ENCODE assay signal across 11 cellular contexts in the genomic region with DNA sequence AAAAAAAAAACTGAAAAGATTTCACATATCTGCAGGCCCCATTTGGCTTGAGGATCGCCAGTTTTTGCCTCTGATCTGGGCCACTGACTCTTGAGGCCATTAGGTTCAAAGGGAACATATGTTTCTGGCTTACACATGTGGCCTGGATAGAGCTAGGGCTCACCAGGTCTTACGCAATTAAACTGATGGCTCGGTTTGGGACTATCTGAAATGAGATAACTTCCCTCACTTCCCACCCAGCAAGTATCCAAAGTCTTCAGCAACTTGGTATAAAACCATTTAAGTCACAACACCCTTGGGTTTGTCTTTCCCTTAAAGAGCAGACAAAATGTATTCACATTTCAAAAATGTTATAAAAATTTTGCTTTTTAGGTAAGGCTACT. TPM values are rescaled to one million over a fixed set of nuclear protein-coding genes. Genes with fewer than 3 reads are reported as not detected.
DNase-seq lines count a peak whose midpoint lies in the region; ATAC-seq and TF ChIP-seq lines count a peak whose summit lies in the region.
"Had no signal": no experiment of that assay in that cellular context is flagged by ENCODE, and none has a peak within 500 bp of the region (broad histone marks: within the 10 kb centered on the region; RNA-seq: fewer than 3 reads in every experiment).

No MANE protein-coding gene starts in this region.

- WGBS in psoas muscle, 3 donors: 50 to 75% (median 59%) methylated on average over 3 of the region's 3 CpGs

- H3K27ac ChIP-seq in psoas muscle: peak overlapping the region; percentile 33

- peaks cover 40% of the 10 kb centered on the region for H3K4me1 Mint-ChIP-seq in glutamatergic neuron (ENCODE audit: low read depth, unreplicated experiment)

- DNase-seq in HCEC 1CT: peak; percentile 63
- DNase-seq in RPMI7951 (ENCODE audit: low read depth): peak; percentile 80
- DNase-seq in glutamatergic neuron: no peak
- DNase-seq in psoas muscle: no peak
- DNase-seq in effector CD8-positive, alpha-beta T cell (lab: John Stamatoyannopoulos, UW): no peak
- no peak for DNase-seq in activated CD4-positive, alpha-beta T cell treated with anti-CD3 and anti-CD28 coated beads for 4 hours
- DNase-seq: activated gamma-delta T cell, BE2C, mucosa of descending colon, NCI-H2171 treated with DMSO at 0.1 percent for 48 hours had no signal

- ATAC-seq in psoas muscle (peak; percentile 50 to 69 (median 57)), GM19467 (IDR thresholded peaks at IDR 0.05; ENCODE audit: unreplicated experiment) (no peak)
- ATAC-seq: mucosa of descending colon had no signal

- peaks cover 54% of the 10 kb centered on the region for H3K4me1 ChIP-seq in psoas muscle
- H3K4me1 ChIP-seq: BE2C had no signal

- no peak overlapping the region for H3K4me3 ChIP-seq in psoas muscle
- H3K4me3 ChIP-seq: mucosa of descending colon had no signal

- no peaks in the 10 kb centered on the region for H3K27me3 ChIP-seq in psoas muscle (ENCODE audit: insufficient read depth in 3 of 3, low read length in 2 of 3)
- H3K27me3 ChIP-seq: BE2C had no signal

- H3K9me3 Mint-ChIP-seq in glutamatergic neuron (ENCODE audit: unreplicated experiment): peaks cover 3% of the 10 kb centered on the region

- H3K27ac Mint-ChIP-seq in glutamatergic neuron (ENCODE audit: unreplicated experiment): peak overlapping the region; percentile 72

- no peak overlapping the region for H3K4me3 Mint-ChIP-seq in glutamatergic neuron (ENCODE audit: unreplicated experiment)

- peaks cover 2% of the 10 kb centered on the region for H3K27me3 Mint-ChIP-seq in glutamatergic neuron (ENCODE audit: unreplicated experiment)

- intact Hi-C loops in psoas muscle (cut with DNase I): no loop called here

- H3K36me3 ChIP-seq in psoas muscle (ENCODE audit: insufficient read depth in 1 of 2, low read depth in 1 of 2): peaks cover 3 to 28% of the 10 kb centered on the region in 2 donors
- H3K36me3 ChIP-seq: BE2C had no signal

- TF ChIP-seq CTCF in glutamatergic neuron (IDR thresholded peaks at IDR 0.05; ENCODE audit: partially characterized antibody, unreplicated experiment) (no peak), psoas muscle (IDR thresholded peaks at IDR 0.05) (no peak)

- H3K9me3 ChIP-seq in psoas muscle: no peaks in the 10 kb centered on the region
- H3K9me3 ChIP-seq: BE2C, mucosa of descending colon had no signal

- H3K36me3 Mint-ChIP-seq in glutamatergic neuron (ENCODE audit: unreplicated experiment): no peaks in the 10 kb centered on the region

RNA-seq across cellular contexts. Expression of a gene that starts 36.3 kb away (rescaled TPM):
- total RNA-seq in RPMI7951 (2014; rRNA removed; shearing (Covaris generic)): 51.9 and 56.7 TPM in 2 replicates
- 30.2 TPM for total RNA-seq in glutamatergic neuron (ENCODE audit: unreplicated experiment)
- total RNA-seq in psoas muscle: 100 to 1,000 TPM in 1 of 4 donors, 10 to 100 TPM in 3; 41.1 to 119 (median 49.8) TPM
- 10 to 100 TPM in 2 of 3 donors, 1 to 10 TPM in 1; 9.8 to 29.4 (median 29.0) TPM for polyA plus RNA-seq in psoas muscle

Comparison
In these comparisons a context has a peak if more than half of its experiments do, and no peak if none do; other contexts are left out.
1. DNase-seq: peak in HCEC 1CT (single experiment) and RPMI7951 (single experiment); none in glutamatergic neuron (single experiment), psoas muscle (0 of 2), effector CD8-positive, alpha-beta T cell (single experiment) and activated CD4-positive, alpha-beta T cell treated with anti-CD3 and anti-CD28 coated beads for 4 hours (0 of 2).